In genomic region chr6:111263837-111264236, GRCh38 we compare ENCODE assay signal across 10 cellular contexts.
DNase-seq lines count a peak whose midpoint lies in the region; ATAC-seq and TF ChIP-seq lines count a peak whose summit lies in the region.
"Had no signal": no experiment of that assay in that cellular context is flagged by ENCODE, and none has a peak within 500 bp of the region (broad histone marks: within the 10 kb centered on the region; RNA-seq: fewer than 3 reads in every experiment).

No MANE protein-coding gene starts in this region.

- H3K4me1 ChIP-seq in SJSA1 (replicated peaks) (peaks cover 19% of the 10 kb centered on the region), thyroid gland (peaks cover 9 to 11% of the 10 kb centered on the region in 2 donors)

- no peak for ATAC-seq in HG02970 (IDR thresholded peaks at IDR 0.05; ENCODE audit: low FRiP score, unreplicated experiment)

- TF ChIP-seq POLR2A in thyroid gland (IDR thresholded peaks at IDR 0.05), result no peak

- intact Hi-C loops in thyroid gland (cut with DNase I), result loop anchor here (10.0 kb wide), 1 partner anchor 781 kb away; no protein-coding TSS in a partner anchor

- TF ChIP-seq CTCF in type B pancreatic cell (conservative IDR thresholded peaks at IDR 0.05), result no peak
- TF ChIP-seq CTCF in thyroid gland (IDR thresholded peaks at IDR 0.05), result no peak

- no peaks in the 10 kb centered on the region for H3K9me3 ChIP-seq in SJSA1 (replicated peaks)
- H3K9me3 ChIP-seq in thyroid gland, result no peaks in the 10 kb centered on the region

- peaks cover 2% of the 10 kb centered on the region for H3K27me3 Mint-ChIP-seq in type B pancreatic cell

- H3K36me3 Mint-ChIP-seq in type B pancreatic cell, result peaks cover 33% of the 10 kb centered on the region

- H3K27ac ChIP-seq in SJSA1, result 0 out of 2 replicates have a peak overlapping the region, but pooled peaks have one; percentile 9
- no peak overlapping the region for H3K27ac ChIP-seq in thyroid gland
- H3K27ac ChIP-seq: coronary artery had no signal

- H3K27ac Mint-ChIP-seq in type B pancreatic cell, result peak overlapping the region; percentile 14

- H3K9me3 Mint-ChIP-seq in type B pancreatic cell, result no peaks in the 10 kb centered on the region

- H3K4me3 ChIP-seq in SJSA1, result no peak overlapping the region
- H3K4me3 ChIP-seq in thyroid gland (replicated peaks in 1 of 3), result no peak overlapping the region
- H3K4me3 ChIP-seq: coronary artery had no signal

- H3K4me3 Mint-ChIP-seq in type B pancreatic cell, result no peak overlapping the region

- WGBS in thyroid gland, 2 donors, result 92 to 97% methylated on average over 4 of the region's 4 CpGs

- H3K36me3 ChIP-seq in SJSA1 (peaks cover 48% of the 10 kb centered on the region), thyroid gland (peaks cover 12% of the 10 kb centered on the region in 2 donors)

- H3K27me3 ChIP-seq in SJSA1 (replicated peaks) (no peaks in the 10 kb centered on the region), thyroid gland (no peaks in the 10 kb centered on the region)

- DNase-seq in stimulated activated CD4-positive, alpha-beta T cell treated with anti-CD3 and anti-CD28 coated beads, Interleukin-2, amount 100 ng/mL, for 4 hours (ENCODE audit: low read depth), result peak; percentile 4
- DNase-seq in stimulated activated CD4-positive, alpha-beta T cell treated with anti-CD3 and anti-CD28 coated beads, Interleukin-4, amount 100 ng/mL, for 4 hours, result no peak
- DNase-seq in SJSA1 (ENCODE audit: low read depth in 1 of 2, low spot score in 2 of 2) (peak in 1 of 2 experiments; percentile 62), fibroblast of gingiva (ENCODE audit: low read depth) (peak; percentile 38), type B pancreatic cell (ENCODE audit: extremely low spot score, unreplicated experiment) (no peak), thyroid gland (no peak)
- no peak for DNase-seq in stimulated activated CD8-positive, alpha-beta memory T cell treated with anti-CD3 and anti-CD28 coated beads, Interleukin-4, amount 100 ng/mL, for 48 hours
- DNase-seq: NCI-H1694 had no signal

- peaks cover 13% of the 10 kb centered on the region for H3K4me1 Mint-ChIP-seq in type B pancreatic cell (ENCODE audit: unreplicated experiment)

Comparison
In these comparisons a context has a peak if more than half of its experiments do, and no peak if none do; other contexts are left out.
1. DNase-seq: peak in stimulated activated CD4-positive, alpha-beta T cell treated with anti-CD3 and anti-CD28 coated beads, Interleukin-2, amount 100 ng/mL, for 4 hours (single experiment) and fibroblast of gingiva (single experiment); none in stimulated activated CD4-positive, alpha-beta T cell treated with anti-CD3 and anti-CD28 coated beads, Interleukin-4, amount 100 ng/mL, for 4 hours (0 of 2), type B pancreatic cell (single experiment), thyroid gland (0 of 2) and stimulated activated CD8-positive, alpha-beta memory T cell treated with anti-CD3 and anti-CD28 coated beads, Interleukin-4, amount 100 ng/mL, for 48 hours (single experiment).